Comparison of ENCODE assay signal across 2 cellular contexts in genomic region chr1:224175615-224176014, GRCh38.
TF ChIP-seq lines count a peak whose summit lies in the region.

No MANE protein-coding gene starts in this region.

TF ChIP-seq in K562, 482 proteins besides CTCF, POLR2A, EP300 and RAD21 (continued from another document):
- peak; percentile 27; the same call in 1 of the 2 replicates for TF ChIP-seq ZBTB33 (CRISPR knock-in tag; IDR thresholded peaks at IDR 0.05)

TF ChIP-seq in HEK293T, 16 proteins besides CTCF, POLR2A, EP300 and RAD21 (continued from another document):
- TF ChIP-seq PKNOX1 (IDR thresholded peaks at IDR 0.05): no peak
- TF ChIP-seq ELF4 (IDR thresholded peaks at IDR 0.05): no peak
- TF ChIP-seq L3MBTL2 (conservative IDR thresholded peaks at IDR 0.05): no peak
- TF ChIP-seq TARDBP (IDR thresholded peaks at IDR 0.05): no peak
- no peak for TF ChIP-seq CTBP1 (IDR thresholded peaks at IDR 0.05; ENCODE audit: borderline replicate concordance)
- TF ChIP-seq HDGF (IDR thresholded peaks at IDR 0.05; ENCODE audit: borderline replicate concordance): no peak
- no peak for TF ChIP-seq NFRKB (IDR thresholded peaks at IDR 0.05)
- no peak for TF ChIP-seq FOXA1 (IDR thresholded peaks at IDR 0.05)
